Comparison of ENCODE assay signal across 14 cellular contexts in genomic region chr11:72779495-72780128, GRCh38. TPM values are rescaled to one million over a fixed set of nuclear protein-coding genes. Genes with fewer than 3 reads are reported as not detected.
A peak's percentile ranks its signal among the peaks of the same experiment; 100 is the strongest.
DNase-seq lines count a peak whose midpoint lies in the region; ATAC-seq, FAIRE-seq and TF ChIP-seq lines count a peak whose summit lies in the region.
"Had no signal": no experiment of that assay in that cellular context is flagged by ENCODE, and none has a peak within 500 bp of the region (broad histone marks: within the 10 kb centered on the region; RNA-seq: fewer than 3 reads in every experiment).

No MANE protein-coding gene starts in this region.

- H3K27ac ChIP-seq in GM12878 (ENCODE audit: control insufficient read depth, insufficient read depth), result no peak overlapping the region
- peak overlapping the region; percentile 76 for H3K27ac ChIP-seq in substantia nigra (ENCODE audit: low read depth, low read length, poor library complexity, severe bottlenecking)
- H3K27ac ChIP-seq: esophagus muscularis mucosa had no signal

- TF ChIP-seq EP300 in GM12878 (IDR thresholded peaks at IDR 0.05; ENCODE audit: borderline replicate concordance in 1 of 2, control insufficient read depth in 1 of 2, low read depth in 2 of 2, low read length in 2 of 2), result no peak

- H3K4me2 ChIP-seq in GM12878 (ENCODE audit: control insufficient read depth, insufficient read depth), result no peak overlapping the region

- H3K9me3 Mint-ChIP-seq in activated T-cell treated with anti-CD3 and anti-CD28 coated beads, Interleukin-2, amount 50 U/mL, for 4 hours, result no peaks in the 10 kb centered on the region
- H3K9me3 Mint-ChIP-seq in memory B cell, result no peaks in the 10 kb centered on the region

- H3K27me3 ChIP-seq in GM12878 (replicated peaks in 1 of 2; ENCODE audit: control insufficient read depth in 2 of 2, insufficient read depth in 2 of 2, low read length in 1 of 2), result no peaks in the 10 kb centered on the region
- H3K27me3 ChIP-seq: esophagus muscularis mucosa had no signal

- H3K27ac Mint-ChIP-seq in memory B cell, result no peak overlapping the region

- H3K4me1 Mint-ChIP-seq in activated T-cell treated with anti-CD3 and anti-CD28 coated beads, Interleukin-2, amount 50 U/mL, for 4 hours (ENCODE audit: low read depth), result peaks cover 21% of the 10 kb centered on the region
- peaks cover 32% of the 10 kb centered on the region for H3K4me1 Mint-ChIP-seq in memory B cell

- POLR2A ChIA-PET in GM12878 (lab: Charles Lee), result interaction anchor here (0.5 to 1.0 kb wide), 2 partner anchors 8 to 13 kb away, joined by 3 read pairs; no protein-coding TSS in a partner anchor

- no peak for TF ChIP-seq CTCF in GM12878 (IDR thresholded peaks at IDR 0.05 in 2 of 3, conservative IDR thresholded peaks at IDR 0.05 in 1 of 3; ENCODE audit: control insufficient read depth in 2 of 3, extremely low read depth in 1 of 3, insufficient read depth in 1 of 3, low read depth in 3 of 3, low read length in 3 of 3)

- H3K79me2 ChIP-seq in GM12878 (ENCODE audit: control insufficient read depth, insufficient read depth, low read length), result no peaks in the 10 kb centered on the region

- no peaks in the 10 kb centered on the region for H3K36me3 Mint-ChIP-seq in activated T-cell treated with anti-CD3 and anti-CD28 coated beads, Interleukin-2, amount 50 U/mL, for 4 hours (ENCODE audit: insufficient read depth)
- no peaks in the 10 kb centered on the region for H3K36me3 Mint-ChIP-seq in memory B cell

- ATAC-seq in activated T-cell treated with anti-CD3 and anti-CD28 coated beads, Interleukin-2, amount 50 U/mL, for 4 hours, result no peak
- ATAC-seq in GM12878, result no peak
- ATAC-seq in memory B cell (ENCODE audit: low read depth), result no peak
- no peak for ATAC-seq in GM18873 (IDR thresholded peaks at IDR 0.05; ENCODE audit: low FRiP score, unreplicated experiment)
- ATAC-seq in stimulated activated naive CD8-positive, alpha-beta T cell treated with anti-CD3 and anti-CD28 coated beads, Interleukin-15, Interleukin-2, amounts not matched to agents 100 U/mL and 50 U/mL, for 24 hours, result no peak
- ATAC-seq: Panc1 had no signal

- H2AFZ ChIP-seq in GM12878 (ENCODE audit: control insufficient read depth, low read depth, low read length), result no peak overlapping the region

- no peak overlapping the region for H3K9ac ChIP-seq in GM12878 (ENCODE audit: control insufficient read depth, insufficient read depth, low read length)

- H3K9me3 ChIP-seq in GM12878 (replicated peaks; ENCODE audit: control insufficient read depth, insufficient read depth, low read length), result no peaks in the 10 kb centered on the region
- H3K9me3 ChIP-seq: esophagus muscularis mucosa had no signal

- no peaks in the 10 kb centered on the region for H4K20me1 ChIP-seq in GM12878 (ENCODE audit: control insufficient read depth, insufficient read depth)

- no peak for TF ChIP-seq POLR2A in GM12878 (IDR thresholded peaks at IDR 0.05; ENCODE audit: low read depth, low read length)

- no peak overlapping the region for H3K4me3 ChIP-seq in GM12878

- intact Hi-C loops in GM12878 (cut with micrococcal nuclease; ENCODE audit: unreplicated experiment), result no loop called here

- H3K4me1 ChIP-seq in GM12878 (ENCODE audit: control insufficient read depth, insufficient read depth, low read length), result peaks cover 8% of the 10 kb centered on the region

- CTCF ChIA-PET in GM12878 (lab: Yijun Ruan, JAX), result interaction anchor here (0.7 to 8.2 kb wide), 3 partner anchors 11 to 54 kb away, joined by 3 to 65 read pairs (median 6); partner anchors contain the start of gene STARD10

- no TSS peak for BruUV-seq in GM12878 (replicated peaks; lab: Mats Ljungman, UMichigan)

- DNase-seq in activated T-cell treated with anti-CD3 and anti-CD28 coated beads, Interleukin-2, amount 50 U/mL, for 4 hours, result no peak
- DNase-seq in activated T-cell treated with anti-CD3 and anti-CD28 coated beads for 4 hours, result no peak
- no peak for DNase-seq in GM12878 (ENCODE audit: low read depth, low spot score)
- no peak for DNase-seq in memory B cell (ENCODE audit: low spot score in 2 of 2)
- no peak for DNase-seq in substantia nigra (lab: John Stamatoyannopoulos, UW)
- no peak for DNase-seq in retina
- no peak for DNase-seq in stimulated activated naive CD8-positive, alpha-beta T cell treated with anti-CD3 and anti-CD28 coated beads, Interleukin-15, Interleukin-2, amounts not matched to agents 100 U/mL and 50 U/mL, for 24 hours
- DNase-seq: activated CD8-positive, alpha-beta memory T cell treated with anti-CD3 and anti-CD28 coated beads, Interleukin-2, amount 50 U/mL, for 48 hours; MM.1S; NCI-H446; stimulated activated CD4-positive, alpha-beta T cell treated with anti-CD3 and anti-CD28 coated beads, Interleukin-12 subunit alpha, Interleukin-12 subunit beta, amount 100 ng/mL, for 4 hours had no signal

- 73% methylated on average over 4 of the region's 4 CpGs for WGBS in GM12878 (ENCODE audit: insufficient coverage, insufficient replicate concordance, low lambda C conversion rate, missing lambda C conversion rate)

- no peaks in the 10 kb centered on the region for H3K36me3 ChIP-seq in GM12878 (ENCODE audit: control insufficient read depth in 2 of 2, insufficient read depth in 2 of 2, low read length in 1 of 2)

- FAIRE-seq in GM12878 (lab: Jason Lieb, UNC), result no peak

- no peak for TF ChIP-seq RAD21 in GM12878 (IDR thresholded peaks at IDR 0.05; ENCODE audit: insufficient read depth, low read depth, low read length)

- H3K27me3 Mint-ChIP-seq in activated T-cell treated with anti-CD3 and anti-CD28 coated beads, Interleukin-2, amount 50 U/mL, for 4 hours (ENCODE audit: low read depth), result no peaks in the 10 kb centered on the region
- no peaks in the 10 kb centered on the region for H3K27me3 Mint-ChIP-seq in memory B cell

- H3K4me3 Mint-ChIP-seq in activated T-cell treated with anti-CD3 and anti-CD28 coated beads, Interleukin-2, amount 50 U/mL, for 4 hours, result peak overlapping the region; percentile 53
- peak overlapping the region; percentile 83 for H3K4me3 Mint-ChIP-seq in memory B cell

- SMC1A ChIA-PET in GM12878 (lab: Charles Lee; ENCODE audit: uncharacterized antibody, unreplicated experiment), result interaction anchor here (0.6 to 1.2 kb wide), 4 partner anchors 9 to 52 kb away, joined by 3 to 4 read pairs (median 3); no protein-coding TSS in a partner anchor

- in situ Hi-C loops in GM12878 (cut with MboI), result no loop called here

- RAD21 ChIA-PET in GM12878 (lab: Charles Lee; ENCODE audit: unreplicated experiment), result interaction anchor here (1.0 to 1.8 kb wide), 3 partner anchors 13 to 54 kb away, joined by 3 to 5 read pairs (median 4); no protein-coding TSS in a partner anchor

RNA-seq across cellular contexts. Expression of gene STARD10, which starts 14.2 kb away (rescaled TPM):
- total RNA-seq in activated T-cell treated with anti-CD3 and anti-CD28 coated beads, Interleukin-2, amount 50 U/mL, for 4 hours, result 10 to 100 TPM in 2 of 3 donors, 1 to 10 TPM in 1; 9.4 to 13.8 (median 13.0) TPM
- 13.8 and 14.9 TPM in 2 replicates for total RNA-seq in GM12878 (2013; cell fraction: nucleolus; rRNA removed)
- total RNA-seq in GM12878 (2014; rRNA removed), result 29.0 and 29.3 TPM in 2 replicates
- 21.7 and 22.2 TPM in 2 replicates for total RNA-seq in GM12878 (2014; rRNA removed; fragmentation: Illumina TruSeq; extraction: Trizol)
- total RNA-seq in GM12878 (2021), result 24.0 and 29.8 TPM in 2 replicates
- 5.4 TPM for polyA plus RNA-seq in GM12878 (2011; ENCODE audit: low read depth)
- polyA plus RNA-seq in GM12878 (2011; rRNA removed), result 28.0 and 43.2 TPM in 2 replicates
- polyA plus RNA-seq in GM12878 (2011; cell fraction: cytosol; rRNA removed), result 50.3 and 60.8 TPM in 2 replicates
- 34.3 and 35.5 TPM in 2 replicates for polyA plus RNA-seq in GM12878 (2011; cell fraction: nucleus; rRNA removed)
- 18.6 and 21.8 TPM in 2 replicates for polyA plus RNA-seq in GM12878 (2012)
- polyA plus RNA-seq in GM12878 (2014; fragmentation: Illumina TruSeq; extraction: Trizol), result 23.7 and 24.4 TPM in 2 replicates
- polyA plus RNA-seq in GM12878 (2014; fragmentation: Nextera tagmentation; extraction: Ambion mirVana), result under 1 TPM; 0.15 to 0.21 TPM
- polyA plus RNA-seq in GM12878 (2014; rRNA removed), result 27.8 and 36.3 TPM in 2 replicates
- 10 to 100 TPM; 10.3 to 11.4 TPM for polyA plus RNA-seq in GM12878 (2016; fragmentation: Nextera tagmentation; extraction: Ambion mirVana)
- 39.7 and 55.9 TPM in 2 replicates for polyA minus RNA-seq in GM12878 (2011; rRNA and poly(A)+ RNA removed)
- 10.6 and 11.8 TPM in 2 replicates for polyA minus RNA-seq in GM12878 (2011; cell fraction: cytosol; rRNA and poly(A)+ RNA removed)
- polyA minus RNA-seq in GM12878 (2011; cell fraction: nucleus; rRNA and poly(A)+ RNA removed), result 11.7 and 14.1 TPM in 2 replicates

RNA-seq across cellular contexts. Expression of gene ARAP1, which starts 27.4 kb away (rescaled TPM):
- total RNA-seq in activated T-cell treated with anti-CD3 and anti-CD28 coated beads, Interleukin-2, amount 50 U/mL, for 4 hours, result 10 to 100 TPM; 52.3 to 58.1 (median 52.8) TPM
- 218 and 253 TPM in 2 replicates for total RNA-seq in GM12878 (2013; cell fraction: nucleolus; rRNA removed)
- total RNA-seq in GM12878 (2014; rRNA removed) (48.4 and 54.3 TPM in 2 replicates), GM12878 (2014; rRNA removed; fragmentation: Illumina TruSeq; extraction: Trizol) (25.1 and 25.7 TPM in 2 replicates), GM12878 (2021) (91.5 and 102 TPM in 2 replicates)
- polyA plus RNA-seq in GM12878 (2011; ENCODE audit: low read depth), result 43.7 TPM
- polyA plus RNA-seq in GM12878 (2011; rRNA removed) (34.0 and 50.3 TPM in 2 replicates), GM12878 (2014; fragmentation: Illumina TruSeq; extraction: Trizol) (14.7 and 29.2 TPM in 2 replicates), GM12878 (2014; fragmentation: Nextera tagmentation; extraction: Ambion mirVana) (under 1 TPM; 0.55 to 0.85 TPM), GM12878 (2014; rRNA removed) (58.8 and 64.9 TPM in 2 replicates), GM12878 (2016; fragmentation: Nextera tagmentation; extraction: Ambion mirVana) (10 to 100 TPM; 51.8 to 57.9 TPM)
- polyA plus RNA-seq in GM12878 (2011; cell fraction: cytosol; rRNA removed), result 54.1 and 60.4 TPM in 2 replicates
- polyA plus RNA-seq in GM12878 (2011; cell fraction: nucleus; rRNA removed), result 323 and 349 TPM in 2 replicates
- 88.7 and 93.1 TPM in 2 replicates for polyA plus RNA-seq in GM12878 (2012)
- polyA minus RNA-seq in GM12878 (2011; rRNA and poly(A)+ RNA removed), result 63.7 and 91.7 TPM in 2 replicates
- polyA minus RNA-seq in GM12878 (2011; cell fraction: cytosol; rRNA and poly(A)+ RNA removed), result 34.5 and 43.7 TPM in 2 replicates
- polyA minus RNA-seq in GM12878 (2011; cell fraction: nucleus; rRNA and poly(A)+ RNA removed), result 78.3 and 112 TPM in 2 replicates

RNA-seq across cellular contexts. Expression of gene ATG16L2, which starts 34.6 kb away (rescaled TPM):
- total RNA-seq in activated T-cell treated with anti-CD3 and anti-CD28 coated beads, Interleukin-2, amount 50 U/mL, for 4 hours, result 10 to 100 TPM; 23.8 to 28.9 (median 26.0) TPM
- total RNA-seq in GM12878 (2013; cell fraction: nucleolus; rRNA removed), result 378 and 421 TPM in 2 replicates
- total RNA-seq in GM12878 (2014; rRNA removed), result 28.2 and 34.1 TPM in 2 replicates
- total RNA-seq in GM12878 (2014; rRNA removed; fragmentation: Illumina TruSeq; extraction: Trizol), result 21.5 and 24.5 TPM in 2 replicates
- total RNA-seq in GM12878 (2021), result 39.8 and 46.4 TPM in 2 replicates
- 25.1 TPM for polyA plus RNA-seq in GM12878 (2011; ENCODE audit: low read depth)
- 49.5 and 67.7 TPM in 2 replicates for polyA plus RNA-seq in GM12878 (2011; rRNA removed)
- polyA plus RNA-seq in GM12878 (2011; cell fraction: cytosol; rRNA removed), result 48.3 and 70.9 TPM in 2 replicates
- 785 and 840 TPM in 2 replicates for polyA plus RNA-seq in GM12878 (2011; cell fraction: nucleus; rRNA removed)
- polyA plus RNA-seq in GM12878 (2012), result 49.9 and 64.4 TPM in 2 replicates
- 35.6 and 39.8 TPM in 2 replicates for polyA plus RNA-seq in GM12878 (2014; fragmentation: Illumina TruSeq; extraction: Trizol)
- polyA plus RNA-seq in GM12878 (2014; fragmentation: Nextera tagmentation; extraction: Ambion mirVana), result 1 to 10 TPM; 1.9 to 5.3 TPM
- polyA plus RNA-seq in GM12878 (2014; rRNA removed), result 65.4 and 67.6 TPM in 2 replicates
- 10 to 100 TPM; 25.9 to 32.6 TPM for polyA plus RNA-seq in GM12878 (2016; fragmentation: Nextera tagmentation; extraction: Ambion mirVana)
- polyA minus RNA-seq in GM12878 (2011; rRNA and poly(A)+ RNA removed), result 43.8 and 50.3 TPM in 2 replicates
- polyA minus RNA-seq in GM12878 (2011; cell fraction: cytosol; rRNA and poly(A)+ RNA removed), result 14.1 and 20.2 TPM in 2 replicates
- polyA minus RNA-seq in GM12878 (2011; cell fraction: nucleus; rRNA and poly(A)+ RNA removed), result 92.6 and 143 TPM in 2 replicates
